ENCODE assay signal across 10 cellular contexts in the genomic region with DNA sequence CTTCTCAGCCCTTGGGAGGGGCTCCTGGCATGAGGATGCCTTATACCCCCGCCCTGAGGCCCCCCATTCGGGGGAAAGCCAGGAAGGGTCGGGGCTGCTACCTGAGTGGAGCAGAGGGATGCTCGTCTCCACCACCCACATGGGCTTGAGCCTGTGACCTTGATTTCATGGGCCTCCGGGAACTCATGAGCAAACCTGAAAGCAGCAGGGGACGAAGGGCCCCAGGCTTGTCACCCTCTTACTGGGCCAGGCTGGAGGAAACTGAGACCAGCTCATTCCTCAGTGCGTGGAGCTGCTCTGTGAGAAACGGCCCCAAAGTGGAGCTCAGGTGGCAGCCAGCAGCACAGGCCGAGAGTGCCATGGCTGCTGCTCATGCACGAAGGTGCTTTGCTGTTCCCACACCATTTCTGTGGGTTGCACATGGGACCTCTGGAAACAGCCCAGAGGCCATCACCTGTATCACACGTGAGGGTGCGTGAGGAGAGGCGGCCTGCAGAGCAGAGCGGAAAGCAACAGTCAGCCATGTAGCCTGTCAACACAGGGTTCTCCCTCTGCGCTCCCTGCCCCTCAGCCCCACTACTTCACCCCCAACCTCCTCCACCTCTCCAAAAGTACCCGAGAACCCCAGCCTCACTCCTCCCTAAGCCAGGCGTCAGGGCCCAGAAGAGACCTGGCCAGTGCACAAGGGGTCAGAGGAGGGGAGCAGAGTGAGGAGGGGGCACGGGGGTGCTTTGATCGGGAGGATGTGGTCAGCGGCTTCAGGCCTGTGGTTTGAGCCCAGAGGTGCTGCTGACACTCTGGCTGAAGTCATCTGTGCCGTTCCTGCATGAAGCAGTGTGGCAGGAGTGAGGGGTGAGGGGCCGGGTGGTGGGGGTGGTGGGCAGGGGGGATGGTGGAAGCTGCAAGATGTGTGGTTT. TPM values are rescaled to one million over a fixed set of nuclear protein-coding genes. Genes with fewer than 3 reads are reported as not detected.
A peak's percentile ranks its signal among the peaks of the same experiment; 100 is the strongest.
DNase-seq lines count a peak whose midpoint lies in the region; ATAC-seq lines count a peak whose summit lies in the region.
"Had no signal": no experiment of that assay in that cellular context is flagged by ENCODE, and none has a peak within 500 bp of the region (broad histone marks: within the 10 kb centered on the region; RNA-seq: fewer than 3 reads in every experiment).

No MANE protein-coding gene starts in this region.

- CTCF ChIA-PET in activated CD8-positive, alpha-beta T cell treated with anti-CD3 and anti-CD28 coated beads, Interleukin-2, amount 10 ng/mL, durations not matched to agents 7 days and 5 days (lab: Charles Lee): interaction anchor here (0.8 to 9.5 kb wide), 8 partner anchors 14 to 96 kb away, joined by 3 to 280 read pairs (median 13); a partner anchor contains a TSS

- peaks cover 13% of the 10 kb centered on the region for H3K36me3 Mint-ChIP-seq in activated CD8-positive, alpha-beta T cell treated with anti-CD3 and anti-CD28 coated beads, Interleukin-2, amount 10 ng/mL, durations not matched to agents 7 days and 5 days (ENCODE audit: low read depth)

- POLR2A ChIA-PET in activated CD8-positive, alpha-beta T cell treated with anti-CD3 and anti-CD28 coated beads, Interleukin-2, amount 10 ng/mL, durations not matched to agents 7 days and 5 days (lab: Charles Lee): interaction anchor here (0.8 to 7.1 kb wide), 9 partner anchors 14 to 84 kb away, joined by 4 to 100 read pairs (median 7); a partner anchor contains a TSS

- ATAC-seq in GM18907 (IDR thresholded peaks at IDR 0.05; ENCODE audit: unreplicated experiment): peak; percentile 36
- ATAC-seq in HG02763 (IDR thresholded peaks at IDR 0.05; ENCODE audit: unreplicated experiment): peak; percentile 30
- peak; percentile 6 for ATAC-seq in activated CD8-positive, alpha-beta T cell treated with anti-CD3 and anti-CD28 coated beads, Interleukin-2, amount 10 ng/mL, durations not matched to agents 7 days and 5 days
- no peak for ATAC-seq in HG03025 (IDR thresholded peaks at IDR 0.05; ENCODE audit: low FRiP score, unreplicated experiment)

- H3K4me3 Mint-ChIP-seq in activated CD8-positive, alpha-beta T cell treated with anti-CD3 and anti-CD28 coated beads, Interleukin-2, amount 10 ng/mL, durations not matched to agents 7 days and 5 days: peak overlapping the region; percentile 38
- H3K4me3 Mint-ChIP-seq: neural crest cell had no signal

- H3K27me3 Mint-ChIP-seq in activated CD8-positive, alpha-beta T cell treated with anti-CD3 and anti-CD28 coated beads, Interleukin-2, amount 10 ng/mL, durations not matched to agents 7 days and 5 days (ENCODE audit: low read depth): no peaks in the 10 kb centered on the region

- peak overlapping the region; percentile 96 for H3K27ac Mint-ChIP-seq in activated CD8-positive, alpha-beta T cell treated with anti-CD3 and anti-CD28 coated beads, Interleukin-2, amount 10 ng/mL, durations not matched to agents 7 days and 5 days

- DNase-seq in activated CD8-positive, alpha-beta T cell treated with anti-CD3 and anti-CD28 coated beads, Interleukin-2, amount 10 ng/mL, durations not matched to agents 7 days and 5 days: peak; percentile 69
- DNase-seq in stimulated activated CD4-positive, alpha-beta T cell treated with anti-CD3 and anti-CD28 coated beads, Interleukin-4, amount 100 ng/mL, for 24 hours: peak; percentile 74
- DNase-seq in NCI-H2227 (lab: John Stamatoyannopoulos, UW; ENCODE audit: unreplicated experiment): no peak
- DNase-seq in NCI-H187 treated with DMSO at 0.1 percent for 48 hours (lab: John Stamatoyannopoulos, UW): no peak
- no peak for DNase-seq in Kasumi-1 (lab: John Stamatoyannopoulos, UW)

- H3K9me3 Mint-ChIP-seq in activated CD8-positive, alpha-beta T cell treated with anti-CD3 and anti-CD28 coated beads, Interleukin-2, amount 10 ng/mL, durations not matched to agents 7 days and 5 days (ENCODE audit: insufficient read depth): peaks cover 5% of the 10 kb centered on the region
- H3K9me3 Mint-ChIP-seq: neural crest cell had no signal

- peaks cover 97% of the 10 kb centered on the region for H3K4me1 Mint-ChIP-seq in activated CD8-positive, alpha-beta T cell treated with anti-CD3 and anti-CD28 coated beads, Interleukin-2, amount 10 ng/mL, durations not matched to agents 7 days and 5 days (ENCODE audit: low read depth)

RNA-seq across cellular contexts. Expression of a gene that starts 14.2 kb away (rescaled TPM):
- total RNA-seq in activated CD8-positive, alpha-beta T cell treated with anti-CD3 and anti-CD28 coated beads, Interleukin-2, amount 10 ng/mL, durations not matched to agents 7 days and 5 days: 100 to 1,000 TPM; 202 to 213 TPM
- total RNA-seq: SJSA1 had no signal

RNA-seq across cellular contexts. Expression of a gene that starts 24.2 kb away (rescaled TPM):
- total RNA-seq in activated CD8-positive, alpha-beta T cell treated with anti-CD3 and anti-CD28 coated beads, Interleukin-2, amount 10 ng/mL, durations not matched to agents 7 days and 5 days: 1 to 10 TPM; 6.1 to 6.2 TPM

RNA-seq across cellular contexts. Expression of a gene that starts 48.4 kb away (rescaled TPM):
- total RNA-seq in activated CD8-positive, alpha-beta T cell treated with anti-CD3 and anti-CD28 coated beads, Interleukin-2, amount 10 ng/mL, durations not matched to agents 7 days and 5 days: 1 to 10 TPM; 3.5 to 3.6 TPM
- total RNA-seq: SJSA1 had no signal

RNA-seq across cellular contexts. Expression of a gene that starts 54.4 kb away (rescaled TPM):
- 1 to 10 TPM; 1.1 TPM for total RNA-seq in activated CD8-positive, alpha-beta T cell treated with anti-CD3 and anti-CD28 coated beads, Interleukin-2, amount 10 ng/mL, durations not matched to agents 7 days and 5 days
- total RNA-seq: neural crest cell, SJSA1 had no signal

Comparison
In these comparisons a context has a peak if more than half of its experiments do, and no peak if none do; other contexts are left out.
1. DNase-seq: peak in activated CD8-positive, alpha-beta T cell treated with anti-CD3 and anti-CD28 coated beads, Interleukin-2, amount 10 ng/mL, durations not matched to agents 7 days and 5 days (single experiment) and stimulated activated CD4-positive, alpha-beta T cell treated with anti-CD3 and anti-CD28 coated beads, Interleukin-4, amount 100 ng/mL, for 24 hours (single experiment); none in NCI-H2227 (single experiment), NCI-H187 treated with DMSO at 0.1 percent for 48 hours (single experiment) and Kasumi-1 (0 of 2).